Comparison of ENCODE assay signal across 10 cellular contexts in the genomic region with DNA sequence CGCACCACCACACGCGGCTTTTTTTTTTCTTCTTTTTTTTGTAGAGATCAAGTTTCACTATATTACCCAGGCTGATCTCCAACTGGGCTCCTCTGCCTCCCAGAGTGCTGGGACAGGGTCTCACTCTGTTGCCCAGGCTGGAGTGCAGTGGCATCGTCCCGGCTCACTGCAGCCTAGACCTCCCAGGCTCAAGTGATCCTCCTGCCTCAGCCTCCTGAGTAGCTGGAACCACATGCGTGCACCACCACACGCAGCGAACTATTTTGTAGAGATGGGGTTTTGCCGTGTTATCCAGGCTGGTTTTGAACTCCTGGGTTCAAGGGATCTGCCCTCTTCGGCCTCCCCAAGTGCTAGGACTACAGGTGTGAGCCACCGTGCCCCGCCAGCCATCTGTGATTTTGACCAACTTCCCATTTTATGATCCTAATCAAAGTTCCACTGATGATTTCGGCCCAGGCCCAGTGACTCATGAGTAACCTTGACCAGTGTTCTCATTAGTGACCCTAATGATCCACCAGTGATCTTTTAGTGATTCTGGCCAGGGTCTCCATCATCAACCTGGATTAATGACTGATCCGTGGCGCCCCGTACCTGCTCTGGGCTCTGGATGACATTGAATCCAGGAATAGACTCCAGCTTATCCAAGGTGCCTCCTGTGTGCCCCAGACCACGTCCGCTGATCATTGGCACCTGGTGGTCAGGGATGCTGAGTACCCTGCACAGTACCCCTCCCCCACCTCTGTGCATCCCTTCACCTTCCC. TPM values are rescaled to one million over a fixed set of nuclear protein-coding genes. Genes with fewer than 3 reads are reported as not detected.
DNase-seq lines count a peak whose midpoint lies in the region; ATAC-seq and TF ChIP-seq lines count a peak whose summit lies in the region.
"Had no signal": no experiment of that assay in that cellular context is flagged by ENCODE, and none has a peak within 500 bp of the region (broad histone marks: within the 10 kb centered on the region; RNA-seq: fewer than 3 reads in every experiment).

No MANE protein-coding gene starts in this region.

- ATAC-seq in activated T-cell treated with anti-CD3 and anti-CD28 coated beads, Interleukin-2, amount 50 U/mL, for 72 hours (replicated peaks in 1 of 2): no peak
- ATAC-seq in activated B cell treated with CpG ODN at 0.5 μM for 24 hours (ENCODE audit: low read depth): no peak
- ATAC-seq in left lung: no peak
- ATAC-seq in GM19023 (IDR thresholded peaks at IDR 0.05; ENCODE audit: unreplicated experiment): no peak
- ATAC-seq: sciatic nerve had no signal

- H3K27me3 ChIP-seq in left lung (no peaks in the 10 kb centered on the region), subcutaneous abdominal adipose tissue (ENCODE audit: control insufficient read depth in 5 of 5, insufficient read depth in 4 of 5, low read length in 5 of 5) (no peaks in the 10 kb centered on the region)

- H3K36me3 ChIP-seq in left lung: peaks cover 0 to 33% of the 10 kb centered on the region in 2 donors
- peaks cover 0 to 12% (median 8%) of the 10 kb centered on the region in 5 donors for H3K36me3 ChIP-seq in subcutaneous abdominal adipose tissue (ENCODE audit: control insufficient read depth in 5 of 5, insufficient read depth in 5 of 5, low read length in 5 of 5)

- peak overlapping the region in 2 of 5 donors; percentile 6 to 93 for H3K9ac ChIP-seq in subcutaneous abdominal adipose tissue (ENCODE audit: low read length in 5 of 5)

- no peak for DNase-seq in activated T-cell treated with anti-CD3 and anti-CD28 coated beads, Interleukin-2, amount 50 U/mL, for 72 hours
- DNase-seq in activated T-cell treated with anti-CD3 and anti-CD28 coated beads, Interleukin-2, amount 50 U/mL, for 1 hour: no peak
- no peak for DNase-seq in activated B cell treated with CpG ODN at 0.5 μM for 24 hours
- peak; percentile 38 to 49 for DNase-seq in left lung
- DNase-seq in T-helper 9 cell: no peak
- no peak for DNase-seq in dedifferentiated amniotic fluid mesenchymal stem cell (ENCODE audit: extremely low spot score)
- DNase-seq: NCI-H1436 treated with DMSO at 0.1 percent for 48 hours had no signal

- H3K9me3 Mint-ChIP-seq in activated T-cell treated with anti-CD3 and anti-CD28 coated beads, Interleukin-2, amount 50 U/mL, for 72 hours: no peaks in the 10 kb centered on the region
- H3K9me3 Mint-ChIP-seq in activated B cell treated with CpG ODN at 0.5 μM for 24 hours: no peaks in the 10 kb centered on the region

- CTCF ChIA-PET in activated B cell treated with CpG ODN at 0.5 μM for 24 hours (lab: Charles Lee): interaction anchor here (0.9 to 1.1 kb wide), 4 partner anchors 11 to 36 kb away, joined by 3 to 4 read pairs (median 3); partner anchors contain the start of gene SYCE3

- peaks cover 45% of the 10 kb centered on the region for H3K4me1 Mint-ChIP-seq in activated T-cell treated with anti-CD3 and anti-CD28 coated beads, Interleukin-2, amount 50 U/mL, for 72 hours (ENCODE audit: low read depth)
- H3K4me1 Mint-ChIP-seq in activated B cell treated with CpG ODN at 0.5 μM for 24 hours: peaks cover 40% of the 10 kb centered on the region

- H3K27ac ChIP-seq in left lung (peak overlapping the region; percentile 99), subcutaneous abdominal adipose tissue (ENCODE audit: low read depth, low read length) (peak overlapping the region; percentile 95)

- peaks cover 19 to 58% of the 10 kb centered on the region in 2 donors for H3K4me1 ChIP-seq in left lung
- peaks cover 10 to 84% (median 57%) of the 10 kb centered on the region in 5 donors for H3K4me1 ChIP-seq in subcutaneous abdominal adipose tissue (ENCODE audit: control insufficient read depth in 5 of 5, insufficient read depth in 5 of 5, low read length in 5 of 5)

- H3K36me3 Mint-ChIP-seq in activated T-cell treated with anti-CD3 and anti-CD28 coated beads, Interleukin-2, amount 50 U/mL, for 72 hours (ENCODE audit: insufficient read depth in 2 of 2): peaks cover 13 to 20% of the 10 kb centered on the region in 2 donors
- peaks cover 25% of the 10 kb centered on the region for H3K36me3 Mint-ChIP-seq in activated B cell treated with CpG ODN at 0.5 μM for 24 hours (ENCODE audit: low read depth)

- TF ChIP-seq CTCF in activated B cell treated with CpG ODN at 0.5 μM for 24 hours (IDR thresholded peaks at IDR 0.05) (no peak), left lung (IDR thresholded peaks at IDR 0.05) (no peak)

- H3K9me3 ChIP-seq in left lung (no peaks in the 10 kb centered on the region), subcutaneous abdominal adipose tissue (ENCODE audit: control insufficient read depth in 5 of 5, low read length in 5 of 5) (no peaks in the 10 kb centered on the region)

- peak overlapping the region; percentile 90 to 96 for H3K4me3 Mint-ChIP-seq in activated T-cell treated with anti-CD3 and anti-CD28 coated beads, Interleukin-2, amount 50 U/mL, for 72 hours
- peak overlapping the region; percentile 84 for H3K4me3 Mint-ChIP-seq in activated B cell treated with CpG ODN at 0.5 μM for 24 hours

- POLR2A ChIA-PET in activated B cell treated with CpG ODN at 0.5 μM for 24 hours (lab: Charles Lee): interaction anchor here (0.6 to 13.6 kb wide), 11 partner anchors 17 to 337 kb away, joined by 3 to 946 read pairs (median 43); partner anchors contain the start of genes CHKB, KLHDC7B, LMF2 and NCAPH2

- H3K27ac Mint-ChIP-seq in activated T-cell treated with anti-CD3 and anti-CD28 coated beads, Interleukin-2, amount 50 U/mL, for 72 hours: peak overlapping the region; percentile 93
- peak overlapping the region; percentile 90 for H3K27ac Mint-ChIP-seq in activated B cell treated with CpG ODN at 0.5 μM for 24 hours

- H3K27me3 Mint-ChIP-seq in activated T-cell treated with anti-CD3 and anti-CD28 coated beads, Interleukin-2, amount 50 U/mL, for 72 hours (ENCODE audit: low read depth): no peaks in the 10 kb centered on the region
- H3K27me3 Mint-ChIP-seq in activated B cell treated with CpG ODN at 0.5 μM for 24 hours: no peaks in the 10 kb centered on the region

- intact Hi-C loops in activated B cell treated with CpG ODN at 0.5 μM for 24 hours (cut with micrococcal nuclease) (loop anchor here (5.0 kb wide), 1 partner anchor 601 kb away; no protein-coding TSS in a partner anchor), left lung (cut with DNase I) (no loop called here)

- H3K4me3 ChIP-seq in left lung (peak overlapping the region in 1 of 2 donors; percentile 85), subcutaneous abdominal adipose tissue (ENCODE audit: low read depth in 1 of 5, low read length in 5 of 5) (peak overlapping the region in 4 of 5 donors; percentile 71 to 85 (median 74))

RNA-seq across cellular contexts. Expression of gene TYMP, which starts 1.7 kb away (rescaled TPM):
- 100 to 1,000 TPM in 1 of 2 donors, 10 to 100 TPM in 1; 71.5 to 101 TPM for total RNA-seq in activated T-cell treated with anti-CD3 and anti-CD28 coated beads, Interleukin-2, amount 50 U/mL, for 72 hours
- 91.8 and 92.9 TPM in 2 replicates for total RNA-seq in activated B cell treated with CpG ODN at 0.5 μM for 24 hours
- 100 to 1,000 TPM; 130 to 256 TPM for total RNA-seq in left lung

RNA-seq across cellular contexts. Expression of gene SCO2, which starts 2.7 kb away (rescaled TPM):
- 1 to 10 TPM; 8.3 to 8.5 TPM for total RNA-seq in activated T-cell treated with anti-CD3 and anti-CD28 coated beads, Interleukin-2, amount 50 U/mL, for 72 hours
- total RNA-seq in activated B cell treated with CpG ODN at 0.5 μM for 24 hours (7.1 and 11.6 TPM in 2 replicates), left lung (1 to 10 TPM; 2.3 to 3.1 TPM)

RNA-seq across cellular contexts. Expression of gene KLHDC7B, which starts 17.6 kb away (rescaled TPM):
- 10 to 100 TPM; 45.5 to 49.1 TPM for total RNA-seq in activated T-cell treated with anti-CD3 and anti-CD28 coated beads, Interleukin-2, amount 50 U/mL, for 72 hours
- total RNA-seq in activated B cell treated with CpG ODN at 0.5 μM for 24 hours: 4.9 and 5.2 TPM in 2 replicates
- under 1 TPM; 0.29 to 0.73 TPM for total RNA-seq in left lung

RNA-seq across cellular contexts. Expression of gene NCAPH2, which starts 20.1 kb away (rescaled TPM):
- total RNA-seq in activated T-cell treated with anti-CD3 and anti-CD28 coated beads, Interleukin-2, amount 50 U/mL, for 72 hours: 100 to 1,000 TPM; 120 to 141 TPM
- total RNA-seq in activated B cell treated with CpG ODN at 0.5 μM for 24 hours: 63.9 and 68.2 TPM in 2 replicates
- total RNA-seq in left lung: 10 to 100 TPM; 45.5 to 50.1 TPM

RNA-seq across cellular contexts. Expression of gene LMF2, which starts 20.6 kb away (rescaled TPM):
- 10 to 100 TPM; 64.8 to 64.9 TPM for total RNA-seq in activated T-cell treated with anti-CD3 and anti-CD28 coated beads, Interleukin-2, amount 50 U/mL, for 72 hours
- 76.6 and 81.0 TPM in 2 replicates for total RNA-seq in activated B cell treated with CpG ODN at 0.5 μM for 24 hours
- total RNA-seq in left lung: 10 to 100 TPM; 73.1 to 76.4 TPM

Comparison
In these comparisons a context has a peak if more than half of its experiments do, and no peak if none do; other contexts are left out.
1. DNase-seq: peak in left lung (2 of 2); none in activated T-cell treated with anti-CD3 and anti-CD28 coated beads, Interleukin-2, amount 50 U/mL, for 72 hours (0 of 2), activated T-cell treated with anti-CD3 and anti-CD28 coated beads, Interleukin-2, amount 50 U/mL, for 1 hour (single experiment), activated B cell treated with CpG ODN at 0.5 μM for 24 hours (single experiment), T-helper 9 cell (single experiment) and dedifferentiated amniotic fluid mesenchymal stem cell (single experiment).